ENCODE assay signal across 8 cellular contexts in the genomic region with DNA sequence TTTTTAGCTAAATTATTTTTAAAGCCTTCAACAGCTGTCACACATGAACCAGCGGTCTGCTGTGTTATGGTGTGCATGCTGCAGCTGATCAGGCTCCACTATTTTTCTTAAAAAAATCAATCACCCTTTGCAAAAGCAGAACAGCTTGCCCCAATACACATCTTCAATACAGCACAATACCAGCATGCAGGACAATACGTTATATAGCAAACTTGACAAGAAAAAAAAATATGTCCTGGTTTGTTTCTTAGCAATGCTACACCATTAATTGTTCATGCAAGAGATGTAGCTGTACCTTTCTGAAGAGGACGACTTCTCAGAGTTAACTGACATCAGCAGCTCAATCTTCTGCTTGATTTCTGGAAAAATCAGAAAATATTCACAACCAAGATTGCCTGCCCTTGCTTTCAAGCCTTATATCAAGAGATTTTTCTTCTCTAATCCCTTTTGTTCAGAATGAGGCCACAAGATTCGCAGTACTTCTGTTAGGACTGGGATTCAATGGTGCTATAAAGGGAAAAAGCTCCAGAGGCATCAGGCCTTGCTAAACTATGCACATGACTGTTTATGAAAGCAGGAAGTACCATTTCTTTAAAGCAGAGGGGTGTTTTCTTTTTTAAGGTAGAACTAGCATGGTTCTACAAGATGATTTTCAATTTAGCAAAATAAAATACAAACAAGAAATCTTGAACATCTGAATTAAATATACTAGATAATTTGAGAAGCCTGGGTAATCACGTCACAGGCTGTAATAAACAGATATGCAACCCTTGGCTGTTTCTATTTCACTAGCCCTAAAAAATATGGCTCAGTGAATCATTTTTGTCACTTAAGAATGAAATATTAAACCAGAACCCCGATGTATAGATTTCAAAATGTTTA.
DNase-seq lines count a peak whose midpoint lies in the region; ATAC-seq and TF ChIP-seq lines count a peak whose summit lies in the region.

No MANE protein-coding gene starts in this region.

- no peaks in the 10 kb centered on the region for H3K27me3 ChIP-seq in foreskin keratinocyte
- no peaks in the 10 kb centered on the region for H3K27me3 ChIP-seq in osteoblast (ENCODE audit: insufficient read depth, low read length)

- H4K20me1 ChIP-seq in osteoblast (ENCODE audit: insufficient read depth, low read length): peaks cover 12% of the 10 kb centered on the region

- H3K27ac Mint-ChIP-seq in activated CD4-positive, alpha-beta memory T cell treated with anti-CD3 and anti-CD28 coated beads, Interleukin-2, amount 10 ng/mL, durations not matched to agents 7 days and 5 days: peak overlapping the region; percentile 62

- no peaks in the 10 kb centered on the region for H3K9me3 ChIP-seq in osteoblast (ENCODE audit: low read depth, low read length)

- no peaks in the 10 kb centered on the region for H3K27me3 Mint-ChIP-seq in activated CD4-positive, alpha-beta memory T cell treated with anti-CD3 and anti-CD28 coated beads, Interleukin-2, amount 10 ng/mL, durations not matched to agents 7 days and 5 days

- ATAC-seq in HG02588 (IDR thresholded peaks at IDR 0.05; ENCODE audit: unreplicated experiment): peak; percentile 73
- ATAC-seq in foreskin keratinocyte: peak; percentile 69

- peak overlapping the region; percentile 40 for H2AFZ ChIP-seq in osteoblast (ENCODE audit: low read length)

- peak overlapping the region; percentile 53 for H3K4me3 Mint-ChIP-seq in activated CD4-positive, alpha-beta memory T cell treated with anti-CD3 and anti-CD28 coated beads, Interleukin-2, amount 10 ng/mL, durations not matched to agents 7 days and 5 days

- H3K79me2 ChIP-seq in osteoblast (ENCODE audit: insufficient read depth, low read length): peaks cover 85% of the 10 kb centered on the region

- H3K27ac ChIP-seq in foreskin keratinocyte: peak overlapping the region; percentile 85
- H3K27ac ChIP-seq in osteoblast (ENCODE audit: low read depth, low read length): peak overlapping the region; percentile 70

- H3K4me1 ChIP-seq in foreskin keratinocyte: peaks cover 16% of the 10 kb centered on the region
- H3K4me1 ChIP-seq in osteoblast (ENCODE audit: insufficient read depth, low read length): peaks cover 24% of the 10 kb centered on the region

- H3K4me1 Mint-ChIP-seq in activated CD4-positive, alpha-beta memory T cell treated with anti-CD3 and anti-CD28 coated beads, Interleukin-2, amount 10 ng/mL, durations not matched to agents 7 days and 5 days: peaks cover 29% of the 10 kb centered on the region

- H3K36me3 ChIP-seq in osteoblast (ENCODE audit: insufficient read depth, low read length): no peaks in the 10 kb centered on the region

- CTCF ChIA-PET in activated CD4-positive, alpha-beta memory T cell treated with anti-CD3 and anti-CD28 coated beads, Interleukin-2, amount 10 ng/mL, durations not matched to agents 7 days and 5 days (lab: Charles Lee): interaction anchor here (0.7 to 1.6 kb wide), 4 partner anchors 11 to 263 kb away, joined by 3 to 5 read pairs (median 3); a partner anchor contains a TSS

- no peak for TF ChIP-seq CTCF in foreskin keratinocyte (conservative IDR thresholded peaks at IDR 0.05)
- no peak for TF ChIP-seq CTCF in osteoblast (IDR thresholded peaks at IDR 0.05; ENCODE audit: extremely low read depth, low read depth, low read length)

- no peaks in the 10 kb centered on the region for H3K36me3 Mint-ChIP-seq in activated CD4-positive, alpha-beta memory T cell treated with anti-CD3 and anti-CD28 coated beads, Interleukin-2, amount 10 ng/mL, durations not matched to agents 7 days and 5 days (ENCODE audit: low read depth)

- H3K4me2 ChIP-seq in osteoblast (ENCODE audit: insufficient read depth, low read length): peak overlapping the region; percentile 84

- H3K4me3 ChIP-seq in osteoblast (ENCODE audit: insufficient read depth, low read length): peak overlapping the region; percentile 61

- peak; percentile 6 for DNase-seq in stimulated activated CD4-positive, alpha-beta T cell treated with anti-CD3 and anti-CD28 coated beads, Interleukin-4, amount 100 ng/mL, for 24 hours
- DNase-seq in stimulated activated CD4-positive, alpha-beta T cell treated with anti-CD3 and anti-CD28 coated beads, Interleukin-4, amount 100 ng/mL, for 1 hour: no peak
- peak; percentile 18 for DNase-seq in NCI-H146 (lab: John Stamatoyannopoulos, UW)
- no peak for DNase-seq in activated CD4-positive, alpha-beta memory T cell treated with anti-CD3 and anti-CD28 coated beads, Interleukin-2, amount 10 ng/mL, durations not matched to agents 7 days and 5 days
- peak; percentile 45 to 75 for DNase-seq in foreskin keratinocyte
- DNase-seq in osteoblast (ENCODE audit: insufficient read length, low spot score, missing footprints): no peak
- DNase-seq in effector CD8-positive, alpha-beta T cell (lab: John Stamatoyannopoulos, UW): no peak

- POLR2A ChIA-PET in activated CD4-positive, alpha-beta memory T cell treated with anti-CD3 and anti-CD28 coated beads, Interleukin-2, amount 10 ng/mL, durations not matched to agents 7 days and 5 days (lab: Charles Lee): interaction anchor here (0.7 to 3.3 kb wide), 17 partner anchors 17 to 323 kb away, joined by 3 to 31 read pairs (median 3); a partner anchor contains a TSS

- no peaks in the 10 kb centered on the region for H3K9me3 Mint-ChIP-seq in activated CD4-positive, alpha-beta memory T cell treated with anti-CD3 and anti-CD28 coated beads, Interleukin-2, amount 10 ng/mL, durations not matched to agents 7 days and 5 days

Comparison
In these comparisons a context has a peak if more than half of its experiments do, and no peak if none do; other contexts are left out.
1. DNase-seq: peak in stimulated activated CD4-positive, alpha-beta T cell treated with anti-CD3 and anti-CD28 coated beads, Interleukin-4, amount 100 ng/mL, for 24 hours (single experiment), NCI-H146 (single experiment) and foreskin keratinocyte (2 of 2); none in stimulated activated CD4-positive, alpha-beta T cell treated with anti-CD3 and anti-CD28 coated beads, Interleukin-4, amount 100 ng/mL, for 1 hour (single experiment), activated CD4-positive, alpha-beta memory T cell treated with anti-CD3 and anti-CD28 coated beads, Interleukin-2, amount 10 ng/mL, durations not matched to agents 7 days and 5 days (single experiment), osteoblast (single experiment) and effector CD8-positive, alpha-beta T cell (single experiment).